ENCODE assay signal across 1 cellular context in the genomic region with DNA sequence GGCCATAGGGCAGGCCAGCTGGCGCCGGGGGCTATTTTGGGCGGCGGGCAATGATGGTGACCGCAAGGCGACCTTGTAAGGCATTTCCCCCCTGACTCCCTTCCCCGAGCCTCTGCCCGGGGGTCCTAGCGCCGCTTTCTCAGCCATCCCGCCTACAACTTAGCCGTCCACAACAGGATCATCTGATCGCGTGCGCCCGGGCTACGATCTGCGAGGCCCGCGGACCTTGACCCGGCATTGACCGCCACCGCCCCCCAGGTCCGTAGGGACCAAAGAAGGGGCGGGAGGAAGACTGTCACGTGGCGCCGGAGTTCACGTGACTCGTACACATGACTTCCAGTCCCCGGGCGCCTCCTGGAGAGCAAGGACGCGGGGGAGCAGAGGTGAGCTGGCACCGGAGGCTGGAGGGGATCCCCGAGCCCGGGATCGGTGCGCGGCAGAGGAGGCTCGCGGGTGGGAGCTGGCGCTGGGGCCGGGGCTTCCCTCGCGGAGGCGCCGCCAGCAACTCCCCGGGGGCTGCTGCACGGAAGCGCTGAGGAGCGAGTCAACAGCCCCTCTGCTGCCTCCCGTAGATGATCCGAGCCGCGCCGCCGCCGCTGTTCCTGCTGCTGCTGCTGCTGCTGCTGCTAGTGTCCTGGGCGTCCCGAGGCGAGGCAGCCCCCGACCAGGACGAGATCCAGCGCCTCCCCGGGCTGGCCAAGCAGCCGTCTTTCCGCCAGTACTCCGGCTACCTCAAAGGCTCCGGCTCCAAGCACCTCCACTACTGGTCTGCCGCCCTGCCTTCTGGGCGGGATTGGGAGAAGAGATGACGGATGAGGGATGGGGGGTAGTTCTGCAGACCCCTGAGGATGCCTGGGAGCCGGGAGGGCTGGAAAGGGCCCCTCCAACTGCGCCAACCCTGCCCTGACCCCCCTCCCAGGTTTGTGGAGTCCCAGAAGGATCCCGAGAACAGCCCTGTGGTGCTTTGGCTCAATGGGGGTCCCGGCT.
TF ChIP-seq lines count a peak whose summit lies in the region.

A gene (plus strand): TSS at position 339 of the 987 bp plus-strand sequence. CDS start 234 bp downstream, at position 573.
A gene with protein sequence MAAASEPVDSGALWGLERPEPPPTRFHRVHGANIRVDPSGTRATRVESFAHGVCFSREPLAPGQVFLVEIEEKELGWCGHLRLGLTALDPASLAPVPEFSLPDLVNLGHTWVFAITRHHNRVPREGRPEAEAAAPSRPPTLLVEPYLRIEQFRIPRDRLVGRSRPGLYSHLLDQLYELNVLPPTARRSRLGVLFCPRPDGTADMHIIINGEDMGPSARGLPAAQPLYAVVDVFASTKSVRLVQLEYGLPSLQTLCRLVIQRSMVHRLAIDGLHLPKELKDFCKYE (minus strand): TSS at position 212 of the 987 bp plus-strand sequence. CDS start 217 bp downstream, outside the sequence.

TF ChIP-seq in HepG2, 621 proteins besides CTCF, POLR2A, EP300 and RAD21 (continued from another document and continues in another):
- TF ChIP-seq, protein P1, sequence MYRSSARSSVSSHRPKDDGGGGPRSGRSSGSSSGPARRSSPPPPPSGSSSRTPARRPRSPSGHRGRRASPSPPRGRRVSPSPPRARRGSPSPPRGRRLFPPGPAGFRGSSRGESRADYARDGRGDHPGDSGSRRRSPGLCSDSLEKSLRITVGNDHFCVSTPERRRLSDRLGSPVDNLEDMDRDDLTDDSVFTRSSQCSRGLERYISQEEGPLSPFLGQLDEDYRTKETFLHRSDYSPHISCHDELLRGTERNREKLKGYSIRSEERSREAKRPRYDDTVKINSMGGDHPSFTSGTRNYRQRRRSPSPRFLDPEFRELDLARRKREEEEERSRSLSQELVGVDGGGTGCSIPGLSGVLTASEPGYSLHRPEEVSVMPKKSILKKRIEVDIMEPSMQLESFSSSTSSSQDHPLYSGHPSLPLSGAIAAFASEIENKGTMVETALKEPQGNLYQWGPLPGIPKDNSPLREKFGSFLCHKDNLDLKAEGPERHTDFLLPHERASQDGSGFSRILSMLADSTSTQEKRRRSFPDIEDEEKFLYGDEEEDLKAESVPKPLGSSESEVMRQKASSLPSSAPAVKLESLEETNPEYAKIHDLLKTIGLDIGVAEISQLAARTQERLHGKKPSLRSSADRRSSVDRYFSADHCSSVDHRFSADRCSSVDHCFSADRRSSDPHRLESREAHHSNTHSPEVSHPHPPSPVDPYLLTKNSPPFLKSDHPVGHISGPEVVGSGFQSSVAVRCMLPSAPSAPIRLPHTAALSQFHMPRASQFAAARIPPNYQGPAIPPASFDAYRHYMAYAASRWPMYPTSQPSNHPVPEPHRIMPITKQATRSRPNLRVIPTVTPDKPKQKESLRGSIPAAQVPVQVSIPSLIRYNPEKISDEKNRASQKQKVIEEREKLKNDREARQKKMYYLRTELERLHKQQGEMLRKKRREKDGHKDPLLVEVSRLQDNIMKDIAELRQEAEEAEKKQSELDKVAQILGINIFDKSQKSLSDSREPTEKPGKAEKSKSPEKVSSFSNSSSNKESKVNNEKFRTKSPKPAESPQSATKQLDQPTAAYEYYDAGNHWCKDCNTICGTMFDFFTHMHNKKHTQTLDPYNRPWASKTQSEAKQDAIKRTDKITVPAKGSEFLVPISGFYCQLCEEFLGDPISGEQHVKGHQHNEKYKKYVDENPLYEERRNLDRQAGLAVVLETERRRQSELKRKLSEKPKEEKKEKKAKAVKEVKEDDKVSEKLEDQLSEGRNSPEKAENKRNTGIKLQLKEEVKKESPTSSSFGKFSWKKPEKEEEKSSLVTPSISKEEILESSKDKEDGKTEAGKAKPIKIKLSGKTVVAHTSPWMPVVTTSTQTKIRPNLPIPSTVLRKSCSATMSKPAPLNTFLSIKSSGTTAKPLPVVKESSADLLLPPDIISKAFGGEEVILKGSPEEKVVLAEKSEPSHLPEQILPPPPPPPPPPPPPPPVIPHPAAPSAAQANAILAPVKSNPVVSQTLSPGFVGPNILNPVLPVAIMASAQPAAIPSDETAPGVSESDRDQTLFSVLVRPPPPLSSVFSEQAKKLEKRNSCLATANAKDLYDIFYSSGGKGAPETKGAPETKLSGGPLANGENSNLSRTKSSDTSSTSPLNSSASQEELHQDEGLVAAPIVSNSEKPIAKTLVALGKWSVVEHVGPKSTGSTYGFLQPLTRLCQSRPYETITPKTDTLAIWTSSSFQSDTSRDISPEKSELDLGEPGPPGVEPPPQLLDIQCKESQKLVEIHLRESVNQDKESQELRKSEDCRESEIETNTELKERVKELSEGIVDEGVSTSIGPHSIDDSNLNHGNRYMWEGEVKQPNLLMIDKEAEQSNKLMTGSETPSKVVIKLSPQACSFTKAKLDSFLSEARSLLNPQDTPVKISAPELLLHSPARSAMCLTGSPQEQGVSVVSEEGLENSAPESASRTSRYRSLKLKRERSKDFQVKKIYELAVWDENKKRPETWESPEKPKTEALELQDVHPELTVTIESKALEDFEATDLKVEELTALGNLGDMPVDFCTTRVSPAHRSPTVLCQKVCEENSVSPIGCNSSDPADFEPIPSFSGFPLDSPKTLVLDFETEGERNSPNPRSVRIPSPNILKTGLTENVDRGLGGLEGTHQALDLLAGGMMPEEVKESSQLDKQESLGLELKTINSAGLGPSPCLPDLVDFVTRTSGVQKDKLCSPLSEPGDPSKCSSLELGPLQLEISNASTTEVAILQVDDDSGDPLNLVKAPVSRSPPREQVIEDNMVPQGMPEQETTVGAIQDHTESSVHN (CRISPR knock-in tag; IDR thresholded peaks at IDR 0.05): peak; percentile 98
- TF ChIP-seq KDM5B (CRISPR knock-in tag; IDR thresholded peaks at IDR 0.05; ENCODE audit: borderline replicate concordance) (peak; percentile 96; the same call in 1 of the 2 replicates), ZFAT (CRISPR knock-in tag; conservative IDR thresholded peaks at IDR 0.05) (peak; percentile 82), ZNF569 (CRISPR knock-in tag; IDR thresholded peaks at IDR 0.05; ENCODE audit: borderline replicate concordance) (peak; percentile 65; the same call in 1 of the 2 replicates), HNRNPLL (IDR thresholded peaks at IDR 0.05; ENCODE audit: low read depth, low read length, poor library complexity, severe bottlenecking) (peak; percentile 76), MTF2 (CRISPR knock-in tag; IDR thresholded peaks at IDR 0.05; ENCODE audit: borderline replicate concordance) (no peak; the same call in 1 of the 2 replicates), KLF13 (CRISPR knock-in tag; IDR thresholded peaks at IDR 0.05) (peak; percentile 79; the same call in 1 of the 2 replicates), ZNF615 (CRISPR knock-in tag; IDR thresholded peaks at IDR 0.05; ENCODE audit: borderline replicate concordance) (peak; percentile 99), HHEX (CRISPR knock-in tag; IDR thresholded peaks at IDR 0.05) (peak; percentile 77), ZFY (CRISPR knock-in tag; IDR thresholded peaks at IDR 0.05) (peak; percentile 86), ZFP36L2 (CRISPR knock-in tag; IDR thresholded peaks at IDR 0.05) (no peak)
- TF ChIP-seq, protein P2, sequence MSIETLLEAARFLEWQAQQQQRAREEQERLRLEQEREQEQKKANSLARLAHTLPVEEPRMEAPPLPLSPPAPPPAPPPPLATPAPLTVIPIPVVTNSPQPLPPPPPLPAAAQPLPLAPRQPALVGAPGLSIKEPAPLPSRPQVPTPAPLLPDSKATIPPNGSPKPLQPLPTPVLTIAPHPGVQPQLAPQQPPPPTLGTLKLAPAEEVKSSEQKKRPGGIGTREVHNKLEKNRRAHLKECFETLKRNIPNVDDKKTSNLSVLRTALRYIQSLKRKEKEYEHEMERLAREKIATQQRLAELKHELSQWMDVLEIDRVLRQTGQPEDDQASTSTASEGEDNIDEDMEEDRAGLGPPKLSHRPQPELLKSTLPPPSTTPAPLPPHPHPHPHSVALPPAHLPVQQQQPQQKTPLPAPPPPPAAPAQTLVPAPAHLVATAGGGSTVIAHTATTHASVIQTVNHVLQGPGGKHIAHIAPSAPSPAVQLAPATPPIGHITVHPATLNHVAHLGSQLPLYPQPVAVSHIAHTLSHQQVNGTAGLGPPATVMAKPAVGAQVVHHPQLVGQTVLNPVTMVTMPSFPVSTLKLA (IDR thresholded peaks at IDR 0.05): peak; percentile 98
- TF ChIP-seq, protein P3, sequence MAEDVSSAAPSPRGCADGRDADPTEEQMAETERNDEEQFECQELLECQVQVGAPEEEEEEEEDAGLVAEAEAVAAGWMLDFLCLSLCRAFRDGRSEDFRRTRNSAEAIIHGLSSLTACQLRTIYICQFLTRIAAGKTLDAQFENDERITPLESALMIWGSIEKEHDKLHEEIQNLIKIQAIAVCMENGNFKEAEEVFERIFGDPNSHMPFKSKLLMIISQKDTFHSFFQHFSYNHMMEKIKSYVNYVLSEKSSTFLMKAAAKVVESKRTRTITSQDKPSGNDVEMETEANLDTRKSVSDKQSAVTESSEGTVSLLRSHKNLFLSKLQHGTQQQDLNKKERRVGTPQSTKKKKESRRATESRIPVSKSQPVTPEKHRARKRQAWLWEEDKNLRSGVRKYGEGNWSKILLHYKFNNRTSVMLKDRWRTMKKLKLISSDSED (CRISPR knock-in tag; IDR thresholded peaks at IDR 0.05): peak; percentile 75
- TF ChIP-seq, protein P4, sequence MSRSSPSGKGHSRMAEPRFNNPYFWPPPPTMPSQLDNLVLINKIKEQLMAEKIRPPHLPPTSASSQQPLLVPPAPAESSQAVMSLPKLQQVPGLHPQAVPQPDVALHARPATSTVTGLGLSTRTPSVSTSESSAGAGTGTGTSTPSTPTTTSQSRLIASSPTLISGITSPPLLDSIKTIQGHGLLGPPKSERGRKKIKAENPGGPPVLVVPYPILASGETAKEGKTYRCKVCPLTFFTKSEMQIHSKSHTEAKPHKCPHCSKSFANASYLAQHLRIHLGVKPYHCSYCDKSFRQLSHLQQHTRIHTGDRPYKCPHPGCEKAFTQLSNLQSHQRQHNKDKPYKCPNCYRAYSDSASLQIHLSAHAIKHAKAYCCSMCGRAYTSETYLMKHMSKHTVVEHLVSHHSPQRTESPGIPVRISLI (CRISPR knock-in tag; IDR thresholded peaks at IDR 0.05; ENCODE audit: borderline replicate concordance): peak; percentile 89
- TF ChIP-seq, protein P5, sequence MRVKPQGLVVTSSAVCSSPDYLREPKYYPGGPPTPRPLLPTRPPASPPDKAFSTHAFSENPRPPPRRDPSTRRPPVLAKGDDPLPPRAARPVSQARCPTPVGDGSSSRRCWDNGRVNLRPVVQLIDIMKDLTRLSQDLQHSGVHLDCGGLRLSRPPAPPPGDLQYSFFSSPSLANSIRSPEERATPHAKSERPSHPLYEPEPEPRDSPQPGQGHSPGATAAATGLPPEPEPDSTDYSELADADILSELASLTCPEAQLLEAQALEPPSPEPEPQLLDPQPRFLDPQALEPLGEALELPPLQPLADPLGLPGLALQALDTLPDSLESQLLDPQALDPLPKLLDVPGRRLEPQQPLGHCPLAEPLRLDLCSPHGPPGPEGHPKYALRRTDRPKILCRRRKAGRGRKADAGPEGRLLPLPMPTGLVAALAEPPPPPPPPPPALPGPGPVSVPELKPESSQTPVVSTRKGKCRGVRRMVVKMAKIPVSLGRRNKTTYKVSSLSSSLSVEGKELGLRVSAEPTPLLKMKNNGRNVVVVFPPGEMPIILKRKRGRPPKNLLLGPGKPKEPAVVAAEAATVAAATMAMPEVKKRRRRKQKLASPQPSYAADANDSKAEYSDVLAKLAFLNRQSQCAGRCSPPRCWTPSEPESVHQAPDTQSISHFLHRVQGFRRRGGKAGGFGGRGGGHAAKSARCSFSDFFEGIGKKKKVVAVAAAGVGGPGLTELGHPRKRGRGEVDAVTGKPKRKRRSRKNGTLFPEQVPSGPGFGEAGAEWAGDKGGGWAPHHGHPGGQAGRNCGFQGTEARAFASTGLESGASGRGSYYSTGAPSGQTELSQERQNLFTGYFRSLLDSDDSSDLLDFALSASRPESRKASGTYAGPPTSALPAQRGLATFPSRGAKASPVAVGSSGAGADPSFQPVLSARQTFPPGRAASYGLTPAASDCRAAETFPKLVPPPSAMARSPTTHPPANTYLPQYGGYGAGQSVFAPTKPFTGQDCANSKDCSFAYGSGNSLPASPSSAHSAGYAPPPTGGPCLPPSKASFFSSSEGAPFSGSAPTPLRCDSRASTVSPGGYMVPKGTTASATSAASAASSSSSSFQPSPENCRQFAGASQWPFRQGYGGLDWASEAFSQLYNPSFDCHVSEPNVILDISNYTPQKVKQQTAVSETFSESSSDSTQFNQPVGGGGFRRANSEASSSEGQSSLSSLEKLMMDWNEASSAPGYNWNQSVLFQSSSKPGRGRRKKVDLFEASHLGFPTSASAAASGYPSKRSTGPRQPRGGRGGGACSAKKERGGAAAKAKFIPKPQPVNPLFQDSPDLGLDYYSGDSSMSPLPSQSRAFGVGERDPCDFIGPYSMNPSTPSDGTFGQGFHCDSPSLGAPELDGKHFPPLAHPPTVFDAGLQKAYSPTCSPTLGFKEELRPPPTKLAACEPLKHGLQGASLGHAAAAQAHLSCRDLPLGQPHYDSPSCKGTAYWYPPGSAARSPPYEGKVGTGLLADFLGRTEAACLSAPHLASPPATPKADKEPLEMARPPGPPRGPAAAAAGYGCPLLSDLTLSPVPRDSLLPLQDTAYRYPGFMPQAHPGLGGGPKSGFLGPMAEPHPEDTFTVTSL (CRISPR knock-in tag; IDR thresholded peaks at IDR 0.05; ENCODE audit: borderline replicate concordance): peak; percentile 66
- TF ChIP-seq, protein P6, sequence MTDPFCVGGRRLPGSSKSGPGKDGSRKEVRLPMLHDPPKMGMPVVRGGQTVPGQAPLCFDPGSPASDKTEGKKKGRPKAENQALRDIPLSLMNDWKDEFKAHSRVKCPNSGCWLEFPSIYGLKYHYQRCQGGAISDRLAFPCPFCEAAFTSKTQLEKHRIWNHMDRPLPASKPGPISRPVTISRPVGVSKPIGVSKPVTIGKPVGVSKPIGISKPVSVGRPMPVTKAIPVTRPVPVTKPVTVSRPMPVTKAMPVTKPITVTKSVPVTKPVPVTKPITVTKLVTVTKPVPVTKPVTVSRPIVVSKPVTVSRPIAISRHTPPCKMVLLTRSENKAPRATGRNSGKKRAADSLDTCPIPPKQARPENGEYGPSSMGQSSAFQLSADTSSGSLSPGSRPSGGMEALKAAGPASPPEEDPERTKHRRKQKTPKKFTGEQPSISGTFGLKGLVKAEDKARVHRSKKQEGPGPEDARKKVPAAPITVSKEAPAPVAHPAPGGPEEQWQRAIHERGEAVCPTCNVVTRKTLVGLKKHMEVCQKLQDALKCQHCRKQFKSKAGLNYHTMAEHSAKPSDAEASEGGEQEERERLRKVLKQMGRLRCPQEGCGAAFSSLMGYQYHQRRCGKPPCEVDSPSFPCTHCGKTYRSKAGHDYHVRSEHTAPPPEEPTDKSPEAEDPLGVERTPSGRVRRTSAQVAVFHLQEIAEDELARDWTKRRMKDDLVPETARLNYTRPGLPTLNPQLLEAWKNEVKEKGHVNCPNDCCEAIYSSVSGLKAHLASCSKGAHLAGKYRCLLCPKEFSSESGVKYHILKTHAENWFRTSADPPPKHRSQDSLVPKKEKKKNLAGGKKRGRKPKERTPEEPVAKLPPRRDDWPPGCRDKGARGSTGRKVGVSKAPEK (CRISPR knock-in tag; IDR thresholded peaks at IDR 0.05; ENCODE audit: borderline replicate concordance): no peak; the same call in none of the 2 replicates
